17 cellular contexts compared by ENCODE assay signal in genomic region chr12:109542876-109543275, GRCh38. TPM values are rescaled to one million over a fixed set of nuclear protein-coding genes. Genes with fewer than 3 reads are reported as not detected.
DNase-seq lines count a peak whose midpoint lies in the region; ATAC-seq and TF ChIP-seq lines count a peak whose summit lies in the region.
"Had no signal": no experiment of that assay in that cellular context is flagged by ENCODE, and none has a peak within 500 bp of the region (broad histone marks: within the 10 kb centered on the region; RNA-seq: fewer than 3 reads in every experiment).

No MANE protein-coding gene starts in this region.

- CTCF ChIA-PET in activated CD8-positive, alpha-beta memory T cell treated with anti-CD3 and anti-CD28 coated beads, Interleukin-2, amount 10 ng/mL, durations not matched to agents 7 days and 5 days (lab: Charles Lee), result interaction anchor here (1.6 kb wide), 1 partner anchor 10 kb away, joined by 3 read pairs; no protein-coding TSS in a partner anchor

- H3K36me3 ChIP-seq in WERI-Rb-1, result no peaks in the 10 kb centered on the region
- H3K36me3 ChIP-seq: BLaER1 had no signal

- H3K27me3 Mint-ChIP-seq in naive thymus-derived CD8-positive, alpha-beta T cell, result peaks cover 7 to 23% (median 8%) of the 10 kb centered on the region in 5 donors
- peaks cover 12% of the 10 kb centered on the region for H3K27me3 Mint-ChIP-seq in activated CD8-positive, alpha-beta memory T cell treated with anti-CD3 and anti-CD28 coated beads, Interleukin-2, amount 10 ng/mL, durations not matched to agents 7 days and 5 days
- no peaks in the 10 kb centered on the region for H3K27me3 Mint-ChIP-seq in osteocyte (ENCODE audit: unreplicated experiment)

- POLR2A ChIA-PET in naive thymus-derived CD8-positive, alpha-beta T cell (lab: Charles Lee), result no interaction called here

- H3K4me3 ChIP-seq in AG10803 (ENCODE audit: low read length) (no peak overlapping the region), WERI-Rb-1 (ENCODE audit: low read depth, low read length) (no peak overlapping the region)
- H3K4me3 ChIP-seq: A549, BLaER1, GM12878, GM23248 had no signal

- no peak for ATAC-seq in naive thymus-derived CD8-positive, alpha-beta T cell
- ATAC-seq in activated CD8-positive, alpha-beta memory T cell treated with anti-CD3 and anti-CD28 coated beads, Interleukin-2, amount 10 ng/mL, durations not matched to agents 7 days and 5 days, result no peak
- ATAC-seq in HG02973 (IDR thresholded peaks at IDR 0.05; ENCODE audit: unreplicated experiment), result no peak
- ATAC-seq: A549, GM12878, HCT116 had no signal

- no peak overlapping the region for H3K4me3 Mint-ChIP-seq in naive thymus-derived CD8-positive, alpha-beta T cell
- no peak overlapping the region for H3K4me3 Mint-ChIP-seq in activated CD8-positive, alpha-beta memory T cell treated with anti-CD3 and anti-CD28 coated beads, Interleukin-2, amount 10 ng/mL, durations not matched to agents 7 days and 5 days
- H3K4me3 Mint-ChIP-seq in osteocyte (ENCODE audit: unreplicated experiment), result no peak overlapping the region
- H3K4me3 Mint-ChIP-seq: CD4-positive, CD25-positive, alpha-beta regulatory T cell had no signal

- no peaks in the 10 kb centered on the region for H3K9me3 Mint-ChIP-seq in naive thymus-derived CD8-positive, alpha-beta T cell
- no peaks in the 10 kb centered on the region for H3K9me3 Mint-ChIP-seq in activated CD8-positive, alpha-beta memory T cell treated with anti-CD3 and anti-CD28 coated beads, Interleukin-2, amount 10 ng/mL, durations not matched to agents 7 days and 5 days (ENCODE audit: low read depth)
- H3K9me3 Mint-ChIP-seq in osteocyte (ENCODE audit: unreplicated experiment), result no peaks in the 10 kb centered on the region
- H3K9me3 Mint-ChIP-seq: CD4-positive, CD25-positive, alpha-beta regulatory T cell had no signal

- no peaks in the 10 kb centered on the region for H3K27me3 ChIP-seq in WERI-Rb-1 (ENCODE audit: insufficient read depth, low read depth, severe bottlenecking)
- H3K27me3 ChIP-seq: BLaER1 had no signal

- H3K27ac ChIP-seq in WERI-Rb-1, result peak overlapping the region; percentile 41
- H3K27ac ChIP-seq: A549, BLaER1, GM23248 had no signal

- H3K36me3 Mint-ChIP-seq in naive thymus-derived CD8-positive, alpha-beta T cell, result no peaks in the 10 kb centered on the region
- H3K36me3 Mint-ChIP-seq in activated CD8-positive, alpha-beta memory T cell treated with anti-CD3 and anti-CD28 coated beads, Interleukin-2, amount 10 ng/mL, durations not matched to agents 7 days and 5 days, result no peaks in the 10 kb centered on the region
- H3K36me3 Mint-ChIP-seq in osteocyte (ENCODE audit: unreplicated experiment), result no peaks in the 10 kb centered on the region
- H3K36me3 Mint-ChIP-seq: CD4-positive, CD25-positive, alpha-beta regulatory T cell had no signal

- peaks cover 4 to 35% (median 9%) of the 10 kb centered on the region in 4 donors for H3K4me1 Mint-ChIP-seq in naive thymus-derived CD8-positive, alpha-beta T cell
- H3K4me1 Mint-ChIP-seq in activated CD8-positive, alpha-beta memory T cell treated with anti-CD3 and anti-CD28 coated beads, Interleukin-2, amount 10 ng/mL, durations not matched to agents 7 days and 5 days, result peaks cover 8% of the 10 kb centered on the region
- H3K4me1 Mint-ChIP-seq in osteocyte (ENCODE audit: unreplicated experiment), result peaks cover 40% of the 10 kb centered on the region

- DNase-seq in AG08395 (ENCODE audit: low spot score) (peak; percentile 19), AG10803 (ENCODE audit: low read depth) (peak; percentile 29), WERI-Rb-1 (no peak), myocyte (ENCODE audit: low read depth) (peak; percentile 78), osteocyte (ENCODE audit: extremely low spot score, unreplicated experiment) (no peak)
- no peak for DNase-seq in naive thymus-derived CD8-positive, alpha-beta T cell
- no peak for DNase-seq in activated CD8-positive, alpha-beta memory T cell treated with anti-CD3 and anti-CD28 coated beads, Interleukin-2, amount 10 ng/mL, durations not matched to agents 7 days and 5 days
- DNase-seq: AML-193; CD4-positive, CD25-positive, alpha-beta regulatory T cell; DMS53; GM23248; IMR-90 had no signal

- no peak overlapping the region for H3K27ac Mint-ChIP-seq in naive thymus-derived CD8-positive, alpha-beta T cell
- no peak overlapping the region for H3K27ac Mint-ChIP-seq in activated CD8-positive, alpha-beta memory T cell treated with anti-CD3 and anti-CD28 coated beads, Interleukin-2, amount 10 ng/mL, durations not matched to agents 7 days and 5 days
- no peak overlapping the region for H3K27ac Mint-ChIP-seq in osteocyte (ENCODE audit: unreplicated experiment)

- TF ChIP-seq CTCF in AG10803 (conservative IDR thresholded peaks at IDR 0.05; ENCODE audit: low read length) (no peak), WERI-Rb-1 (IDR thresholded peaks at IDR 0.05; ENCODE audit: low read depth, low read length) (no peak), osteocyte (IDR thresholded peaks at IDR 0.05) (no peak)

- H3K9me3 ChIP-seq in WERI-Rb-1 (ENCODE audit: severe bottlenecking), result peaks cover 6% of the 10 kb centered on the region
- H3K9me3 ChIP-seq: A549, BLaER1 had no signal

RNA-seq across cellular contexts. Expression of gene MMAB, which starts 30.4 kb away (rescaled TPM):
- total RNA-seq in myocyte, result 68.1 and 70.2 TPM in 2 replicates
- polyA plus RNA-seq in myocyte (2012), result 66.3 TPM
- 10 to 100 TPM; 20.6 to 21.6 TPM for total RNA-seq in naive thymus-derived CD8-positive, alpha-beta T cell
- polyA plus RNA-seq in naive thymus-derived CD8-positive, alpha-beta T cell, result 10 to 100 TPM; 28.2 to 39.1 (median 36.0) TPM
- 10 to 100 TPM; 35.4 to 40.9 TPM for total RNA-seq in activated CD8-positive, alpha-beta memory T cell treated with anti-CD3 and anti-CD28 coated beads, Interleukin-2, amount 10 ng/mL, durations not matched to agents 7 days and 5 days
- 19.5 and 20.6 TPM in 2 replicates for total RNA-seq in osteocyte

RNA-seq across cellular contexts. Expression of gene MVK, which starts 30.7 kb away (rescaled TPM):
- total RNA-seq in myocyte, result 28.0 and 44.9 TPM in 2 replicates
- 22.5 TPM for polyA plus RNA-seq in myocyte (2012)
- 10 to 100 TPM in 1 of 2 experiments, 1 to 10 TPM in 1; 9.2 to 11.5 TPM for total RNA-seq in naive thymus-derived CD8-positive, alpha-beta T cell
- 1 to 10 TPM; 2.6 to 3.6 (median 2.7) TPM for polyA plus RNA-seq in naive thymus-derived CD8-positive, alpha-beta T cell
- total RNA-seq in activated CD8-positive, alpha-beta memory T cell treated with anti-CD3 and anti-CD28 coated beads, Interleukin-2, amount 10 ng/mL, durations not matched to agents 7 days and 5 days, result 10 to 100 TPM; 21.7 to 27.4 TPM
- 10.5 and 13.0 TPM in 2 replicates for total RNA-seq in osteocyte

Comparison
In these comparisons a context has a peak if more than half of its experiments do, and no peak if none do; other contexts are left out.
1. DNase-seq: peak in AG08395 (single experiment), AG10803 (single experiment) and myocyte (single experiment); none in WERI-Rb-1 (single experiment), naive thymus-derived CD8-positive, alpha-beta T cell (0 of 10), activated CD8-positive, alpha-beta memory T cell treated with anti-CD3 and anti-CD28 coated beads, Interleukin-2, amount 10 ng/mL, durations not matched to agents 7 days and 5 days (single experiment) and osteocyte (single experiment).